In the genomic region with DNA sequence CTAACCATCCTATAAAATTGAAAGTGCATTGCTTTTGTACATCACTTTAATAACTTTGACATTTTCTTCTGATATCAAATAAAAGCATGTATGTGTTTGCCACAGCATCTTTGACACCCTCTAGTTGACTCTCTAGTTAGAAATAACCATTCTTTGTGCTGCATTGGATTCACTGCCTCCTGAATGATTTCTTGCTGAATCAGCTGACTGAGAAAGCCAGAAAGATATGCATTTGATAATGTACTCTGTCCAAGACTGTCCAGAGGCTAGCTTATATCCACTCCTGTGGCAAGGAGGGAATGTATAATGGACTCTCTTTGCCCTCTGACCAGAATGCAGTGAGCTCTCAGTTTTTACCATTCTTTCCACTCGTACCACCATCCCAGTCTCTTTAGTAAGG, we compare ENCODE assay signal across 20 cellular contexts.
"Had no signal": no experiment of that assay in that cellular context is flagged by ENCODE, and none has a peak within 500 bp of the region (broad histone marks: within the 10 kb centered on the region; RNA-seq: fewer than 3 reads in every experiment).

No MANE protein-coding gene starts in this region.

- H3K9me3 ChIP-seq: heart left ventricle, mucosa of descending colon, prostate gland, testis had no signal

- H3K27me3 Mint-ChIP-seq: activated CD4-positive, alpha-beta memory T cell treated with anti-CD3 and anti-CD28 coated beads, Interleukin-2, amount 10 ng/mL, durations not matched to agents 7 days and 5 days; activated naive CD8-positive, alpha-beta T cell; memory B cell; naive B cell had no signal

- H3K4me1 ChIP-seq: prostate gland had no signal

- DNase-seq: activated CD4-positive, alpha-beta memory T cell treated with anti-CD3 and anti-CD28 coated beads, Interleukin-2, amount 10 ng/mL, durations not matched to agents 7 days and 5 days; activated CD8-positive, alpha-beta memory T cell treated with anti-CD3 and anti-CD28 coated beads, Interleukin-2, amount 50 U/mL, for 4 hours; activated gamma-delta T cell; amniotic stem cell; central memory CD4-positive, alpha-beta T cell; erythroblast; heart left ventricle; mucosa of descending colon; naive B cell; right cardiac atrium; small intestine; stimulated activated CD4-positive, alpha-beta T cell treated with anti-CD3 and anti-CD28 coated beads, Interleukin-4, amount 100 ng/mL, for 1 hour; testis had no signal

- ATAC-seq: heart left ventricle, mucosa of descending colon, right cardiac atrium had no signal

- H3K4me3 Mint-ChIP-seq: activated CD4-positive, alpha-beta memory T cell treated with anti-CD3 and anti-CD28 coated beads, Interleukin-2, amount 10 ng/mL, durations not matched to agents 7 days and 5 days; activated naive CD8-positive, alpha-beta T cell; memory B cell; neural crest cell had no signal

- H3K9me3 Mint-ChIP-seq: activated CD4-positive, alpha-beta memory T cell treated with anti-CD3 and anti-CD28 coated beads, Interleukin-2, amount 10 ng/mL, durations not matched to agents 7 days and 5 days; brain; memory B cell; naive B cell; neural crest cell had no signal

- H3K27me3 ChIP-seq: heart left ventricle, testis had no signal

- H3K4me3 ChIP-seq: coronary artery, heart left ventricle, mucosa of descending colon, prostate gland, SK-N-MC, testis had no signal

- H3K27ac Mint-ChIP-seq: activated CD4-positive, alpha-beta memory T cell treated with anti-CD3 and anti-CD28 coated beads, Interleukin-2, amount 10 ng/mL, durations not matched to agents 7 days and 5 days; activated naive CD8-positive, alpha-beta T cell; memory B cell; naive B cell had no signal

- H3K27ac ChIP-seq: coronary artery, prostate gland, SK-N-MC, testis had no signal
